ENCODE assay signal across 9 cellular contexts in the genomic region with DNA sequence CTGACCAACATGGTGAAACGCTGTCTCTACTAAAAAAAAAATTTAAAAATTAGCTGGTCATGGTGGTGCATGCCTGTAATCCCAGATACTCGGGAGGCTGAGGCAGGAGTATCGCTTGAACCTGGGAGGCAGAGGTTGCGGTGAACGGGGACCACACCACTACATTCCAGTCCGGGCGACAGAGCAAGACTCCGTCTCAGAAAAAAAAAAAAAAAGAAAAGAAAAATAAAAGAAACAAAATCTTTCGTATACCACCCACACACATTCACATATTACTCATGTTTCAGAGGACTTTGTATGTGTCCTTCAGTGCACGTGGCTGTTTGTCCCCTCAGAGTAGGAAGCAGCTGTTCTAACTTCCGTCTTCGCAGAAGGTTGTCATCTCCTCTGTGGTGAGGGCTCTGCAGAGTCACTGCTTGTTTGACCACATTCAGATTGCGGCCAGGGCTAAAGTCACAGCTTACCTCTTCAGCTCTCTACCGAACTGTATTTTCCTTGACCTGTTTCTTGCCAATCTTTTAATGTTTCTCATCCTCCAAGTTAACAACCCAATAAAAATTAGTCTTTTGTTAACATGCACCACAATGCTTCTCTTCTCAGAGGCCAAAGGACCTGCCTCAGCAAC. TPM values are rescaled to one million over a fixed set of nuclear protein-coding genes. Genes with fewer than 3 reads are reported as not detected.
DNase-seq lines count a peak whose midpoint lies in the region; ATAC-seq and TF ChIP-seq lines count a peak whose summit lies in the region.
"Had no signal": no experiment of that assay in that cellular context is flagged by ENCODE, and none has a peak within 500 bp of the region (broad histone marks: within the 10 kb centered on the region; RNA-seq: fewer than 3 reads in every experiment).

No MANE protein-coding gene starts in this region.

- no peaks in the 10 kb centered on the region for H3K9me3 Mint-ChIP-seq in central memory CD8-positive, alpha-beta T cell

- peaks cover 0 to 8% (median 0%) of the 10 kb centered on the region in 4 donors for H3K4me1 ChIP-seq in stomach

- H3K4me3 ChIP-seq in stomach, result no peak overlapping the region
- H3K4me3 ChIP-seq: cardiac muscle cell had no signal

- TF ChIP-seq POLR2A in stomach (IDR thresholded peaks at IDR 0.05), result no peak

- peaks cover 11% of the 10 kb centered on the region for H3K4me1 Mint-ChIP-seq in central memory CD8-positive, alpha-beta T cell

- H3K27ac Mint-ChIP-seq in central memory CD8-positive, alpha-beta T cell (ENCODE audit: low read depth), result no peak overlapping the region

- intact Hi-C loops in stomach (cut with DNase I; ENCODE audit: low total_unique reads), result no loop called here

- no peaks in the 10 kb centered on the region for H3K36me3 Mint-ChIP-seq in central memory CD8-positive, alpha-beta T cell (ENCODE audit: insufficient read depth)

- peak; percentile 88 for ATAC-seq in GM21447 (IDR thresholded peaks at IDR 0.05; ENCODE audit: unreplicated experiment)
- peak; percentile 67 for ATAC-seq in central memory CD8-positive, alpha-beta T cell (replicated peaks; ENCODE audit: extremely low read depth, poor library complexity, severe bottlenecking)

- DNase-seq in GM13976 (ENCODE audit: low spot score) (peak; percentile 68), KBM-7 (peak; percentile 86), stomach (peak; percentile 28), HK-2 (ENCODE audit: unreplicated experiment) (no peak), glomerular visceral epithelial cell (ENCODE audit: extremely low spot score) (no peak)
- no peak for DNase-seq in central memory CD8-positive, alpha-beta T cell (ENCODE audit: low spot score in 2 of 2)
- no peak for DNase-seq in activated effector memory CD4-positive, alpha-beta T cell treated with Interleukin-2 at 50 U/mL for 16 hours

- H3K36me3 ChIP-seq in stomach, result no peaks in the 10 kb centered on the region
- H3K36me3 ChIP-seq: cardiac muscle cell had no signal

- peaks cover 12% of the 10 kb centered on the region for H3K27me3 Mint-ChIP-seq in central memory CD8-positive, alpha-beta T cell

- H3K4me3 Mint-ChIP-seq in central memory CD8-positive, alpha-beta T cell, result no peak overlapping the region

- TF ChIP-seq EP300 in stomach (IDR thresholded peaks at IDR 0.05), result no peak

- in situ Hi-C loops in GM13976 (cut with MboI; ENCODE audit: low sequenced_read_pairs, unreplicated experiment), result no loop called here
- in situ Hi-C loops in KBM-7 (cut with MboI; ENCODE audit: low pct_unique_long_range_greater_than_20kb, low sequenced_read_pairs), result no loop called here

- 82 to 86% (median 83%) methylated on average over 14 of the region's 14 CpGs for WGBS in stomach, 5 donors

- TF ChIP-seq CTCF in GM13976 (IDR thresholded peaks at IDR 0.05; ENCODE audit: borderline replicate concordance, control extremely low read depth, extremely low read depth, insufficient read depth, missing control alignments) (no peak), stomach (IDR thresholded peaks at IDR 0.05) (no peak)

- H3K27ac ChIP-seq in stomach, result no peak overlapping the region
- H3K27ac ChIP-seq: cardiac muscle cell had no signal

- no peaks in the 10 kb centered on the region for H3K9me3 ChIP-seq in stomach

- no peaks in the 10 kb centered on the region for H3K27me3 ChIP-seq in stomach
- H3K27me3 ChIP-seq: cardiac muscle cell had no signal

RNA-seq across cellular contexts. Expression of a gene that starts 36.6 kb away (rescaled TPM):
- 10 to 100 TPM; 12.9 to 19.6 (median 16.5) TPM for total RNA-seq in stomach
- 1 to 10 TPM; 2.0 to 3.7 (median 3.5) TPM for polyA plus RNA-seq in stomach

Comparison
In these comparisons a context has a peak if more than half of its experiments do, and no peak if none do; other contexts are left out.
1. DNase-seq: peak in GM13976 (single experiment), KBM-7 (single experiment) and stomach (single experiment); none in central memory CD8-positive, alpha-beta T cell (0 of 2), activated effector memory CD4-positive, alpha-beta T cell treated with Interleukin-2 at 50 U/mL for 16 hours (single experiment), HK-2 (single experiment) and glomerular visceral epithelial cell (single experiment).